ENCODE assay signal across 1 cellular context in genomic region chr15:31487811-31488436, GRCh38.
TF ChIP-seq lines count a peak whose summit lies in the region.

No MANE protein-coding gene starts in this region.

TF ChIP-seq in GM12878, 131 proteins besides CTCF, POLR2A, EP300 and RAD21 (continued from another document):
- peak; percentile 41 for TF ChIP-seq BCL3 (IDR thresholded peaks at IDR 0.05; ENCODE audit: borderline replicate concordance, insufficient read depth, low read depth, low read length, poor library complexity, severe bottlenecking)
- peak; percentile 79 for TF ChIP-seq MEF2B (IDR thresholded peaks at IDR 0.05; ENCODE audit: partially characterized antibody, poor library complexity, severe bottlenecking)
- 0 out of 2 replicates have a peak, but pooled peaks have one; percentile 14 for TF ChIP-seq BCL11A (IDR thresholded peaks at IDR 0.05; ENCODE audit: low read depth, low read length)
- TF ChIP-seq IRF4 (IDR thresholded peaks at IDR 0.05; ENCODE audit: low read depth, low read length) = peak; percentile 53
- TF ChIP-seq CBFB (IDR thresholded peaks at IDR 0.05; ENCODE audit: low read depth) = peak; percentile 68
- TF ChIP-seq IKZF2 (IDR thresholded peaks at IDR 0.05) = 0 out of 4 replicates have a peak, but pooled peaks of 1 of the 2 experiments have one; percentile 62
- TF ChIP-seq SRF (IDR thresholded peaks at IDR 0.05; ENCODE audit: low read depth in 2 of 2, low read length in 2 of 2) = no peak
- TF ChIP-seq SMC3 (IDR thresholded peaks at IDR 0.05; ENCODE audit: borderline replicate concordance, low read length) = peak; percentile 44; the same call in 1 of the 2 replicates
- TF ChIP-seq NR2F1 (conservative IDR thresholded peaks at IDR 0.05) = peak; percentile 94
- 0 out of 2 replicates have a peak, but pooled peaks have one; percentile 43 for TF ChIP-seq FOXM1 (IDR thresholded peaks at IDR 0.05; ENCODE audit: low read depth, low read length)
